Comparison of ENCODE assay signal across 31 cellular contexts in the genomic region with DNA sequence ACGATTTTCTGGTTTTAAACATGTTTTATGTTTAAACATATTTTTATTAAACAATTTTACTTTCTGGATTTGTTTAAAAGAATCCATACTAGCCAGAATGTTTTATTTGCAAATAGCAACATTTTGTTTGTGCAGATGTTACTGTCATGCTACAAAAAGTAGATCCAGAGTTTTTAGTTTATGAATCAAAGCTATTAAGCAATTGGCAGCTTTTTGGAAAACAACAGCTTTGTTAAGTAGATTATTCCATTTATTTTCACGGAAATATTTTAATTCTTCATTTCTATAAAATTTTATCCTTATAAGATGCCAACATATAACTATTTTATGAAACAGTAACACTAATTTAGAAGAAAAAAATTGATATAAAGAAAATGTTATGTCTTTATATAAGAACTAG.
"Had no signal": no experiment of that assay in that cellular context is flagged by ENCODE, and none has a peak within 500 bp of the region (broad histone marks: within the 10 kb centered on the region; RNA-seq: fewer than 3 reads in every experiment).

No MANE protein-coding gene starts in this region.

- H3K27ac ChIP-seq: epithelial cell of prostate, esophagus squamous epithelium, hepatocyte, neutrophil, ovary, right lobe of liver, uterus had no signal

- ATAC-seq: stimulated activated effector memory CD8-positive, alpha-beta T cell treated with anti-CD3 and anti-CD28 coated beads, Interleukin-12 subunit alpha, Interleukin-12 subunit beta, amount 100 ng/mL, for 72 hours had no signal

- H3K4me1 ChIP-seq: right lobe of liver, uterus had no signal

- H3K4me3 Mint-ChIP-seq: activated CD4-positive, alpha-beta memory T cell treated with anti-CD3 and anti-CD28 coated beads for 36 hours; activated CD4-positive, alpha-beta T cell treated with anti-CD3 and anti-CD28 coated beads, Interleukin-2, amount 10 ng/mL, durations not matched to agents 24 days and 14 days; activated naive CD4-positive, alpha-beta T cell treated with anti-CD3 and anti-CD28 coated beads, Interleukin-2, amount 10 ng/mL, durations not matched to agents 7 days and 5 days; activated naive CD8-positive, alpha-beta T cell treated with anti-CD3 and anti-CD28 coated beads, Interleukin-2, amount 10 ng/mL, durations not matched to agents 7 days and 5 days; activated T-helper 1 cell treated with anti-CD3 and anti-CD28 coated beads, Interleukin-12 subunit alpha, Interleukin-12 subunit beta, Interleukin-2, Interleukin-4 antibody, amounts not matched to agents 30 ng/mL and 10 ng/mL and 1 ng/mL, durations not matched to agents 14 hours and 24 hours and 36 hours; dendritic cell treated with granulocyte-macrophage colony-stimulating factor and Interleukin-4, amounts not matched to agents 40 ng/mL and 50 ng/mL, for 4 days; naive B cell; nephron progenitor cell; stimulated activated effector memory CD8-positive, alpha-beta T cell treated with anti-CD3 and anti-CD28 coated beads, Interleukin-12 subunit alpha, Interleukin-12 subunit beta, amount 100 ng/mL, for 72 hours; stimulated activated naive CD8-positive, alpha-beta T cell treated with anti-CD3 and anti-CD28 coated beads, Interleukin-15, Interleukin-2, amounts not matched to agents 100 ng/mL and 50 ng/mL, for 24 hours; type B pancreatic cell had no signal

- H3K4me1 Mint-ChIP-seq: activated CD4-positive, alpha-beta T cell treated with anti-CD3 and anti-CD28 coated beads, Interleukin-2, amount 10 ng/mL, durations not matched to agents 24 days and 14 days; activated naive CD4-positive, alpha-beta T cell treated with anti-CD3 and anti-CD28 coated beads, Interleukin-2, amount 10 ng/mL, durations not matched to agents 7 days and 5 days; activated naive CD8-positive, alpha-beta T cell treated with anti-CD3 and anti-CD28 coated beads, Interleukin-2, amount 10 ng/mL, durations not matched to agents 7 days and 5 days; nephron progenitor cell; stimulated activated effector memory CD8-positive, alpha-beta T cell treated with anti-CD3 and anti-CD28 coated beads, Interleukin-12 subunit alpha, Interleukin-12 subunit beta, amount 100 ng/mL, for 72 hours had no signal

- DNase-seq: activated CD4-positive, alpha-beta memory T cell treated with anti-CD3 and anti-CD28 coated beads for 36 hours; activated CD4-positive, alpha-beta T cell treated with anti-CD3 and anti-CD28 coated beads, Interleukin-2, amount 10 ng/mL, durations not matched to agents 24 days and 14 days; activated CD4-positive, CD25-positive, alpha-beta regulatory T cell treated with anti-CD3 and anti-CD28 coated beads, Interleukin-2, amount 50 U/mL, for 72 hours; activated CD8-positive, alpha-beta memory T cell treated with anti-CD3 and anti-CD28 coated beads, Interleukin-2, amount 50 U/mL, for 4 hours; activated gamma-delta T cell; activated naive CD4-positive, alpha-beta T cell treated with anti-CD3 and anti-CD28 coated beads, Interleukin-2, amount 10 ng/mL, durations not matched to agents 7 days and 5 days; activated naive CD8-positive, alpha-beta T cell treated with anti-CD3 and anti-CD28 coated beads, Interleukin-2, amount 10 ng/mL, durations not matched to agents 7 days and 5 days; activated T-cell treated with anti-CD3 and anti-CD28 coated beads, Interleukin-2, amount 50 U/mL, for 1 hour; amniotic stem cell; caudate nucleus; effector CD4-positive, alpha-beta T cell; islet precursor cell; naive B cell; nephron progenitor cell; small intestine; stimulated activated CD4-positive, alpha-beta T cell treated with anti-CD3 and anti-CD28 coated beads, Interleukin-4, amount 100 ng/mL, for 24 hours; T1000 had no signal

- H3K4me2 ChIP-seq: hepatocyte had no signal

- H2AFZ ChIP-seq: hepatocyte had no signal

- H3K4me3 ChIP-seq: esophagus squamous epithelium, gastroesophageal sphincter, hepatocyte, ovary, right lobe of liver, uterus had no signal

- H3K27ac Mint-ChIP-seq: activated CD4-positive, alpha-beta memory T cell treated with anti-CD3 and anti-CD28 coated beads for 36 hours; activated CD4-positive, alpha-beta T cell treated with anti-CD3 and anti-CD28 coated beads, Interleukin-2, amount 10 ng/mL, durations not matched to agents 24 days and 14 days; activated naive CD4-positive, alpha-beta T cell treated with anti-CD3 and anti-CD28 coated beads, Interleukin-2, amount 10 ng/mL, durations not matched to agents 7 days and 5 days; activated naive CD8-positive, alpha-beta T cell treated with anti-CD3 and anti-CD28 coated beads, Interleukin-2, amount 10 ng/mL, durations not matched to agents 7 days and 5 days; activated T-helper 1 cell treated with anti-CD3 and anti-CD28 coated beads, Interleukin-12 subunit alpha, Interleukin-12 subunit beta, Interleukin-2, Interleukin-4 antibody, amounts not matched to agents 30 ng/mL and 10 ng/mL and 1 ng/mL, durations not matched to agents 14 hours and 24 hours and 36 hours; dendritic cell treated with granulocyte-macrophage colony-stimulating factor and Interleukin-4, amounts not matched to agents 40 ng/mL and 50 ng/mL, for 4 days; nephron progenitor cell; progenitor cell of endocrine pancreas; stimulated activated effector memory CD8-positive, alpha-beta T cell treated with anti-CD3 and anti-CD28 coated beads, Interleukin-12 subunit alpha, Interleukin-12 subunit beta, amount 100 ng/mL, for 72 hours; stimulated activated naive CD8-positive, alpha-beta T cell treated with anti-CD3 and anti-CD28 coated beads, Interleukin-15, Interleukin-2, amounts not matched to agents 100 ng/mL and 50 ng/mL, for 24 hours; type B pancreatic cell had no signal

- H3K27me3 ChIP-seq: esophagus squamous epithelium, gastroesophageal sphincter, hepatocyte, neutrophil, ovary, right lobe of liver, uterus had no signal

- H3K9me3 ChIP-seq: esophagus squamous epithelium, gastroesophageal sphincter, neutrophil, ovary, right lobe of liver, uterus had no signal

- H3K27me3 Mint-ChIP-seq: activated CD4-positive, alpha-beta memory T cell treated with anti-CD3 and anti-CD28 coated beads for 36 hours; activated CD4-positive, alpha-beta T cell treated with anti-CD3 and anti-CD28 coated beads, Interleukin-2, amount 10 ng/mL, durations not matched to agents 24 days and 14 days; activated naive CD4-positive, alpha-beta T cell treated with anti-CD3 and anti-CD28 coated beads, Interleukin-2, amount 10 ng/mL, durations not matched to agents 7 days and 5 days; activated naive CD8-positive, alpha-beta T cell treated with anti-CD3 and anti-CD28 coated beads, Interleukin-2, amount 10 ng/mL, durations not matched to agents 7 days and 5 days; dendritic cell treated with granulocyte-macrophage colony-stimulating factor and Interleukin-4, amounts not matched to agents 40 ng/mL and 50 ng/mL, for 4 days; naive B cell; progenitor cell of endocrine pancreas; stimulated activated naive CD8-positive, alpha-beta T cell treated with anti-CD3 and anti-CD28 coated beads, Interleukin-15, Interleukin-2, amounts not matched to agents 100 ng/mL and 50 ng/mL, for 24 hours; type B pancreatic cell had no signal

- H3K36me3 ChIP-seq: ovary, uterus had no signal

- H3K9me3 Mint-ChIP-seq: activated CD4-positive, alpha-beta memory T cell treated with anti-CD3 and anti-CD28 coated beads for 36 hours; activated T-helper 1 cell treated with anti-CD3 and anti-CD28 coated beads, Interleukin-12 subunit alpha, Interleukin-12 subunit beta, Interleukin-2, Interleukin-4 antibody, amounts not matched to agents 30 ng/mL and 10 ng/mL and 1 ng/mL, durations not matched to agents 14 hours and 24 hours and 36 hours; dendritic cell treated with granulocyte-macrophage colony-stimulating factor and Interleukin-4, amounts not matched to agents 40 ng/mL and 50 ng/mL, for 4 days; naive B cell; nephron progenitor cell; stimulated activated effector memory CD8-positive, alpha-beta T cell treated with anti-CD3 and anti-CD28 coated beads, Interleukin-12 subunit alpha, Interleukin-12 subunit beta, amount 100 ng/mL, for 72 hours; type B pancreatic cell had no signal
